20 cellular contexts compared by ENCODE assay signal in the genomic region with DNA sequence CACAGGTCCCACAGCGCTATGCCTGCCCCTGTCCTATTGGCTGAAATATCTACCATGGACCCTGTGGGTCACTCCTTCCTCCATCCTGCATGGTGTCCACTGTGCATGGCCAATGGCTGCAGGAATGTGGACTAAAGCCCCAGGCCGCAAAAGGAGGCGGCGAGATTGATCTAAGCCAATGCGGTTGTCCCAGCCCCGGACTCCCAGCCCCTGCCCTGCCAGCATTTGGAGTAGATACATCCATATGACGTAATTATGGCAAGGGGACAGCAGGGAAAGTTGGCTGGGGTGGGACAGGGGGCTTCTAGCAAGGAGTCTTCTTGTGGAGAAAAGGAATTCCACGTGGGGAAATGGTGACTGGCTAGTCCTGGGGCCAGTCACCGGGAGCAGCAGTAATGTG. TPM values are rescaled to one million over a fixed set of nuclear protein-coding genes. Genes with fewer than 3 reads are reported as not detected.
A peak's percentile ranks its signal among the peaks of the same experiment; 100 is the strongest.
DNase-seq lines count a peak whose midpoint lies in the region; ATAC-seq, FAIRE-seq and TF ChIP-seq lines count a peak whose summit lies in the region.
"Had no signal": no experiment of that assay in that cellular context is flagged by ENCODE, and none has a peak within 500 bp of the region (broad histone marks: within the 10 kb centered on the region; RNA-seq: fewer than 3 reads in every experiment).

No MANE protein-coding gene starts in this region.

- H3K27me3 ChIP-seq in HepG2 (ENCODE audit: control insufficient read depth in 1 of 2, insufficient read depth in 2 of 2, low read length in 2 of 2), result peaks cover 1 to 18% of the 10 kb centered on the region in 2 experiments; a peak in 2 of 5 replicates
- H3K27me3 ChIP-seq in neutrophil, result no peaks in the 10 kb centered on the region
- no peaks in the 10 kb centered on the region for H3K27me3 ChIP-seq in esophagus squamous epithelium
- H3K27me3 ChIP-seq: BLaER1 treated with 17β-estradiol and CSF1 and Interleukin-3, amounts not matched to agents 10 nM and 100 nM had no signal

- no peaks in the 10 kb centered on the region for H3K36me3 Mint-ChIP-seq in CD14-positive monocyte
- H3K36me3 Mint-ChIP-seq in dendritic cell treated with granulocyte-macrophage colony-stimulating factor and Interleukin-4, amounts not matched to agents 40 ng/mL and 50 ng/mL, for 4 days (ENCODE audit: low read depth), result no peaks in the 10 kb centered on the region
- H3K36me3 Mint-ChIP-seq: CD4-positive, alpha-beta memory T cell; CD4-positive, CD25-positive, alpha-beta regulatory T cell; CD8-positive, alpha-beta memory T cell had no signal

- intact Hi-C loops in CD14-positive monocyte (cut with micrococcal nuclease) (loop anchor here in 1 of 2 donors (5.0 kb wide), 1 partner anchor 41 kb away; no protein-coding TSS in a partner anchor), HepG2 (cut with micrococcal nuclease; ENCODE audit: unreplicated experiment) (no loop called here), esophagus squamous epithelium (cut with DNase I) (no loop called here)
- intact Hi-C loops in dendritic cell treated with granulocyte-macrophage colony-stimulating factor and Interleukin-4, amounts not matched to agents 40 ng/mL and 50 ng/mL, for 4 days (cut with micrococcal nuclease), result no loop called here

- POLR2A ChIA-PET in HepG2 (lab: Yijun Ruan, JAX), result no interaction called here

- no peak for TF ChIP-seq POLR2A in HepG2 (IDR thresholded peaks at IDR 0.05; ENCODE audit: insufficient read depth in 1 of 2, low read depth in 2 of 2, low read length in 2 of 2)
- TF ChIP-seq POLR2A in esophagus squamous epithelium (IDR thresholded peaks at IDR 0.05), result no peak

- 58% methylated on average over 7 of the region's 9 CpGs for WGBS in HepG2 (ENCODE audit: low lambda C conversion rate)
- WGBS in esophagus squamous epithelium, 2 donors, result 82 to 89% methylated on average over 7 to 8 of the region's 9 CpGs

- H3K79me2 ChIP-seq in HepG2 (ENCODE audit: insufficient read depth, low read length), result no peaks in the 10 kb centered on the region

- no TSS peak for BruUV-seq in HepG2 (replicated peaks; lab: Mats Ljungman, UMichigan)

- H3K9me3 Mint-ChIP-seq in CD14-positive monocyte, result peaks cover 0 to 2% (median 0%) of the 10 kb centered on the region in 7 donors
- H3K9me3 Mint-ChIP-seq in dendritic cell treated with granulocyte-macrophage colony-stimulating factor and Interleukin-4, amounts not matched to agents 40 ng/mL and 50 ng/mL, for 4 days, result no peaks in the 10 kb centered on the region
- H3K9me3 Mint-ChIP-seq: CD4-positive, alpha-beta memory T cell; CD4-positive, CD25-positive, alpha-beta regulatory T cell; CD8-positive, alpha-beta memory T cell had no signal

- TF ChIP-seq CTCF in CD14-positive monocyte (IDR thresholded peaks at IDR 0.05) (no peak), HepG2 (CRISPR knock-in tag; IDR thresholded peaks at IDR 0.05) (no peak), neutrophil (IDR thresholded peaks at IDR 0.05) (no peak), esophagus squamous epithelium (IDR thresholded peaks at IDR 0.05) (no peak)

- H3K36me3 ChIP-seq in HepG2 (replicated peaks in 1 of 2; ENCODE audit: control insufficient read depth in 1 of 2, insufficient read depth in 2 of 2, low read length in 2 of 2), result no peaks in the 10 kb centered on the region
- H3K36me3 ChIP-seq in neutrophil, result no peaks in the 10 kb centered on the region
- no peaks in the 10 kb centered on the region for H3K36me3 ChIP-seq in esophagus squamous epithelium
- H3K36me3 ChIP-seq: BLaER1 treated with 17β-estradiol and CSF1 and Interleukin-3, amounts not matched to agents 10 nM and 100 nM had no signal

- no peaks in the 10 kb centered on the region for H4K20me1 ChIP-seq in HepG2 (ENCODE audit: insufficient read depth, low read length)
- H4K20me1 ChIP-seq: BLaER1 treated with 17β-estradiol and CSF1 and Interleukin-3, amounts not matched to agents 10 nM and 100 nM had no signal

- no peak for TF ChIP-seq RAD21 in HepG2 (CRISPR knock-in tag; IDR thresholded peaks at IDR 0.05)

- H3K27ac ChIP-seq in HepG2 (ENCODE audit: extremely low read length, insufficient read depth, low read length), result no peak overlapping the region
- peak overlapping the region; percentile 86 for H3K27ac ChIP-seq in neutrophil
- H3K27ac ChIP-seq in esophagus squamous epithelium, result no peak overlapping the region
- H3K27ac ChIP-seq: 22Rv1; A549; BLaER1 treated with 17β-estradiol and CSF1 and Interleukin-3, amounts not matched to agents 10 nM and 100 nM; C4-2B had no signal

- TF ChIP-seq EP300 in HepG2 (IDR thresholded peaks at IDR 0.05; ENCODE audit: low read depth in 2 of 2, low read length in 2 of 2) (no peak), HepG2 (CRISPR knock-in tag; IDR thresholded peaks at IDR 0.05; ENCODE audit: borderline replicate concordance) (no peak)

- H3K9ac ChIP-seq in HepG2 (ENCODE audit: insufficient read depth, low read depth, low read length), result no peak overlapping the region
- H3K9ac ChIP-seq: BLaER1 treated with 17β-estradiol and CSF1 and Interleukin-3, amounts not matched to agents 10 nM and 100 nM had no signal

- in situ Hi-C loops in HepG2 (cut with HindIII; ENCODE audit: extremely low pct_ligation_motif_present, low pct_unique_long_range_greater_than_20kb), result no loop called here

- H3K4me3 ChIP-seq in HepG2 (replicated peaks in 1 of 3; ENCODE audit: insufficient read depth in 1 of 3, low read depth in 2 of 3, low read length in 3 of 3), result no peak overlapping the region
- H3K4me3 ChIP-seq in neutrophil (ENCODE audit: low read depth in 1 of 2, low read length in 1 of 2), result no peak overlapping the region
- no peak overlapping the region for H3K4me3 ChIP-seq in esophagus squamous epithelium
- H3K4me3 ChIP-seq: A549; BLaER1 treated with 17β-estradiol and CSF1 and Interleukin-3, amounts not matched to agents 10 nM and 100 nM had no signal

- no peak overlapping the region for H2AFZ ChIP-seq in HepG2 (ENCODE audit: low read length)

- ATAC-seq in HepG2, result no peak
- no peak for ATAC-seq in GM19328 (IDR thresholded peaks at IDR 0.05; ENCODE audit: unreplicated experiment)
- ATAC-seq in GM21619 (IDR thresholded peaks at IDR 0.05; ENCODE audit: unreplicated experiment), result no peak
- ATAC-seq: A549 had no signal

- H3K4me1 Mint-ChIP-seq in CD14-positive monocyte, result peaks cover 63% of the 10 kb centered on the region
- peaks cover 63% of the 10 kb centered on the region for H3K4me1 Mint-ChIP-seq in dendritic cell treated with granulocyte-macrophage colony-stimulating factor and Interleukin-4, amounts not matched to agents 40 ng/mL and 50 ng/mL, for 4 days (ENCODE audit: low read depth)
- H3K4me1 Mint-ChIP-seq: CD4-positive, alpha-beta memory T cell; CD4-positive, CD25-positive, alpha-beta regulatory T cell; CD8-positive, alpha-beta memory T cell had no signal

- peak overlapping the region in 5 of 7 donors; percentile 22 to 84 (median 76) for H3K27ac Mint-ChIP-seq in CD14-positive monocyte
- peak overlapping the region; percentile 48 for H3K27ac Mint-ChIP-seq in dendritic cell treated with granulocyte-macrophage colony-stimulating factor and Interleukin-4, amounts not matched to agents 40 ng/mL and 50 ng/mL, for 4 days
- H3K27ac Mint-ChIP-seq: B cell; CD4-positive, alpha-beta memory T cell; CD4-positive, CD25-positive, alpha-beta regulatory T cell; CD8-positive, alpha-beta memory T cell had no signal

- no peak for DNase-seq in CD14-positive monocyte (ENCODE audit: low spot score)
- DNase-seq in HepG2 (ENCODE audit: low spot score), result no peak
- DNase-seq in NCI-H69 (lab: John Stamatoyannopoulos, UW), result no peak
- no peak for DNase-seq in esophagus squamous epithelium (lab: John Stamatoyannopoulos, UW)
- DNase-seq: CD4-positive, alpha-beta memory T cell; CD4-positive, CD25-positive, alpha-beta regulatory T cell; CD8-positive, alpha-beta memory T cell; COR-L47; DMS79 treated with DMSO at 0.1 percent for 48 hours had no signal

- CTCF ChIA-PET in HepG2 (lab: Yijun Ruan, JAX; ENCODE audit: low intra/inter-chr PET ratio, low total read pairs), result no interaction called here

- FAIRE-seq in HepG2 (lab: Jason Lieb, UNC), result no peak
- FAIRE-seq: A549, G401.6, GM18507 had no signal

- no peak overlapping the region for H3K4me3 Mint-ChIP-seq in CD14-positive monocyte
- no peak overlapping the region for H3K4me3 Mint-ChIP-seq in dendritic cell treated with granulocyte-macrophage colony-stimulating factor and Interleukin-4, amounts not matched to agents 40 ng/mL and 50 ng/mL, for 4 days
- H3K4me3 Mint-ChIP-seq: B cell; CD4-positive, alpha-beta memory T cell; CD4-positive, CD25-positive, alpha-beta regulatory T cell; CD8-positive, alpha-beta memory T cell had no signal

- H3K4me1 ChIP-seq in HepG2 (ENCODE audit: insufficient read depth, low read length), result peaks cover 24% of the 10 kb centered on the region
- H3K4me1 ChIP-seq in neutrophil (ENCODE audit: control insufficient read depth in 1 of 2, insufficient read depth in 1 of 2, low read depth in 1 of 2, low read length in 1 of 2), result peaks cover 67% of the 10 kb centered on the region in 2 experiments
- no peaks in the 10 kb centered on the region for H3K4me1 ChIP-seq in esophagus squamous epithelium
- H3K4me1 ChIP-seq: A549 had no signal

- no peak overlapping the region for H3K4me2 ChIP-seq in HepG2 (ENCODE audit: low read depth, low read length)
- H3K4me2 ChIP-seq: A549; BLaER1 treated with 17β-estradiol and CSF1 and Interleukin-3, amounts not matched to agents 10 nM and 100 nM had no signal

- H3K9me3 ChIP-seq in HepG2 (ENCODE audit: low read length) (no peaks in the 10 kb centered on the region), neutrophil (no peaks in the 10 kb centered on the region), esophagus squamous epithelium (no peaks in the 10 kb centered on the region)
- H3K9me3 ChIP-seq: A549; BLaER1 treated with 17β-estradiol and CSF1 and Interleukin-3, amounts not matched to agents 10 nM and 100 nM had no signal

- peaks cover 0 to 4% (median 0%) of the 10 kb centered on the region in 3 donors for H3K27me3 Mint-ChIP-seq in CD14-positive monocyte (ENCODE audit: low read depth in 3 of 3)
- H3K27me3 Mint-ChIP-seq in dendritic cell treated with granulocyte-macrophage colony-stimulating factor and Interleukin-4, amounts not matched to agents 40 ng/mL and 50 ng/mL, for 4 days, result no peaks in the 10 kb centered on the region

RNA-seq across cellular contexts. Expression of a gene that starts 11.4 kb away (rescaled TPM):
- polyA plus RNA-seq in CD14-positive monocyte (1 to 10 TPM; 5.0 to 8.6 TPM), HepG2 (2011; rRNA removed) (15.9 and 16.6 TPM in 2 replicates)
- total RNA-seq in HepG2 (2016; rRNA removed; fragmentation: Illumina TruSeq; extraction: Trizol) (13.7 and 18.7 TPM in 2 replicates), esophagus squamous epithelium (10 to 100 TPM; 18.0 to 23.9 (median 19.2) TPM)
- 8.6 and 8.9 TPM in 2 replicates for total RNA-seq in HepG2 (2016; cell fraction: cytosol; rRNA removed; fragmentation: Illumina TruSeq; extraction: Trizol; ENCODE audit: low read depth)
- total RNA-seq in HepG2 (2016; cell fraction: insoluble cytoplasmic fraction; rRNA removed; fragmentation: Illumina TruSeq; extraction: Trizol), result 12.1 and 14.0 TPM in 2 replicates
- 13.3 and 14.6 TPM in 2 replicates for total RNA-seq in HepG2 (2016; cell fraction: membrane; rRNA removed; fragmentation: Illumina TruSeq; extraction: Trizol)
- 22.7 and 24.6 TPM in 2 replicates for total RNA-seq in HepG2 (2016; cell fraction: nucleus; rRNA removed; fragmentation: Illumina TruSeq; extraction: Trizol)
- 7.7 and 8.0 TPM in 2 replicates for polyA plus RNA-seq in HepG2 (2011; cell fraction: cytosol; rRNA removed)
- 47.5 and 64.5 TPM in 2 replicates for polyA plus RNA-seq in HepG2 (2011; cell fraction: nucleus; rRNA removed)
- polyA plus RNA-seq in HepG2 (2012), result 17.9 and 19.5 TPM in 2 replicates
- 0.54 and 1.1 TPM in 2 replicates for polyA plus RNA-seq in HepG2 (2016; cell fraction: cytosol; fragmentation: Illumina TruSeq; extraction: Trizol; ENCODE audit: low read depth)
- 10.2 and 12.1 TPM in 2 replicates for polyA plus RNA-seq in HepG2 (2016; cell fraction: insoluble cytoplasmic fraction; fragmentation: Illumina TruSeq; extraction: Trizol; ENCODE audit: low read depth)
- polyA plus RNA-seq in HepG2 (2016; cell fraction: membrane; fragmentation: Illumina TruSeq; extraction: Trizol; ENCODE audit: low read depth), result 2.0 and 2.4 TPM in 2 replicates
- polyA plus RNA-seq in HepG2 (2016; cell fraction: nucleus; fragmentation: Illumina TruSeq; extraction: Trizol; ENCODE audit: insufficient read depth, low read depth), result 27.0 and 28.2 TPM in 2 replicates
- polyA minus RNA-seq in HepG2 (2011; rRNA and poly(A)+ RNA removed; ENCODE audit: low replicate concordance), result 0.23 and 36.8 TPM in 2 replicates
- 18.4 and 18.5 TPM in 2 replicates for polyA minus RNA-seq in HepG2 (2011; cell fraction: cytosol; rRNA and poly(A)+ RNA removed)
- 61.5 and 68.2 TPM in 2 replicates for polyA minus RNA-seq in HepG2 (2011; cell fraction: nucleus; rRNA and poly(A)+ RNA removed)
